Comparison of ENCODE assay signal across 8 cellular contexts in the genomic region with DNA sequence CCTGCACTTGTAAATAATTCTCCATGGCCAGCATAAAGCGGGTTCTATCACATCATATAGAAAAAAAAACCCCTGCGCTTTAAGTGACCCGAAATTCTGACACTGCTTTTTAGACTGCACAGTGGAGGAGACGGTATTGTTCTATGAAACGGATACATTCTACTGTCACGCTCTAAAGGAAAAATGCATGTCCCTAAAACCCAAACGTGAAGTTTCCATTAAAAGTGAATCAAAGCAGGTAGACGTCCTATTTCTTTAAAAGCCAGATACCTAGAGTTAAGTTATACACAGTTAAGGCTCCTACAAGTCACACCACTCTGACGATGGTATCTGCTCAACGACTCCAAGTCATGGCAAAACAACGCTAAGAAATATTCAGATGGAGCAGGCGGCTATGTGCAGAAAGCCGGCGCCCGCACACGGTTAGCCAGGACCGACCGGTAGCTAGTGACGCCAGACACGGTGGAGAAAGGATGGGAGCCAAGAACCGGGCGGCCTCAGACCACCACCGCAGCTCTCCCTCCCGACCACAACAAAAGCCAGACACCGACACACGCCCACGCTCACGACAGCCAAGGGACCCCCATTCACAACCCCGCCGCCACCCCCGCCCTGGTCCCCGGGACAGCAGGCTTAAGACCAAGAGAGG. TPM values are rescaled to one million over a fixed set of nuclear protein-coding genes. Genes with fewer than 3 reads are reported as not detected.
DNase-seq lines count a peak whose midpoint lies in the region; ATAC-seq and TF ChIP-seq lines count a peak whose summit lies in the region.

No MANE protein-coding gene starts in this region.

- peaks cover 22% of the 10 kb centered on the region for H3K36me3 ChIP-seq in NT2/D1 (ENCODE audit: insufficient read depth, insufficient read length, low read length)
- H3K36me3 ChIP-seq in kidney epithelial cell (ENCODE audit: control insufficient read depth, insufficient read depth, low read length) = peaks cover 1% of the 10 kb centered on the region

- H3K9me3 ChIP-seq in NT2/D1 (ENCODE audit: insufficient read depth, low read length) = no peaks in the 10 kb centered on the region

- H3K4me1 Mint-ChIP-seq in MCF 10A (ENCODE audit: insufficient read depth, unreplicated experiment) = peaks cover 34% of the 10 kb centered on the region
- H3K4me1 Mint-ChIP-seq in stimulated activated naive CD8-positive, alpha-beta T cell treated with anti-CD3 and anti-CD28 coated beads, Interleukin-15, amount 100 ng/mL, for 72 hours = peaks cover 46% of the 10 kb centered on the region

- no peaks in the 10 kb centered on the region for H3K9me3 Mint-ChIP-seq in MCF 10A (ENCODE audit: unreplicated experiment)
- no peaks in the 10 kb centered on the region for H3K9me3 Mint-ChIP-seq in stimulated activated naive CD8-positive, alpha-beta T cell treated with anti-CD3 and anti-CD28 coated beads, Interleukin-15, amount 100 ng/mL, for 72 hours

- intact Hi-C loops in MCF 10A (cut with micrococcal nuclease) = loop anchor here (2.0 kb wide), 2 partner anchors 49 to 113 kb away; no protein-coding TSS in a partner anchor

- peaks cover 53% of the 10 kb centered on the region for H3K36me3 Mint-ChIP-seq in MCF 10A (ENCODE audit: insufficient read depth, unreplicated experiment)

- peak overlapping the region; percentile 97 for H3K4me3 Mint-ChIP-seq in MCF 10A (ENCODE audit: unreplicated experiment)
- peak overlapping the region; percentile 96 for H3K4me3 Mint-ChIP-seq in stimulated activated naive CD8-positive, alpha-beta T cell treated with anti-CD3 and anti-CD28 coated beads, Interleukin-15, amount 100 ng/mL, for 72 hours

- POLR2A ChIA-PET in MCF 10A (lab: Yijun Ruan, JAX) = interaction anchor here (0.5 to 8.9 kb wide), 57 partner anchors 8 to 1550 kb away, joined by 3 to 309 read pairs (median 6); partner anchors contain the start of genes CAMLG, HSPA4, JADE2 and PCBD2

- BruUV-seq in MCF 10A (replicated peaks; lab: Mats Ljungman, UMichigan) = TSS peak; percentile 47

- peak overlapping the region; percentile 97 for H3K27ac Mint-ChIP-seq in MCF 10A (ENCODE audit: low read depth, unreplicated experiment)
- peak overlapping the region; percentile 99 to 100 for H3K27ac Mint-ChIP-seq in stimulated activated naive CD8-positive, alpha-beta T cell treated with anti-CD3 and anti-CD28 coated beads, Interleukin-15, amount 100 ng/mL, for 72 hours

- H3K27me3 Mint-ChIP-seq in MCF 10A (ENCODE audit: insufficient read depth, unreplicated experiment) = no peaks in the 10 kb centered on the region
- H3K27me3 Mint-ChIP-seq in stimulated activated naive CD8-positive, alpha-beta T cell treated with anti-CD3 and anti-CD28 coated beads, Interleukin-15, amount 100 ng/mL, for 72 hours = no peaks in the 10 kb centered on the region

- H3K4me3 ChIP-seq in NT2/D1 (ENCODE audit: insufficient read length, low read depth) (peak overlapping the region; percentile 86), kidney epithelial cell (ENCODE audit: low read depth, low read length) (peak overlapping the region; percentile 91)

- DNase-seq in SHP77 (lab: John Stamatoyannopoulos, UW) = peak; percentile 14 to 29
- no peak for DNase-seq in SHP77 treated with DMSO at 0.1 percent for 48 hours (lab: John Stamatoyannopoulos, UW)
- peak; percentile 1 for DNase-seq in NT2/D1 (ENCODE audit: low read depth, low spot score)
- DNase-seq in MCF 10A (ENCODE audit: unreplicated experiment) = peak; percentile 38
- no peak for DNase-seq in kidney epithelial cell (ENCODE audit: low read depth)
- no peak for DNase-seq in stimulated activated naive CD8-positive, alpha-beta T cell treated with anti-CD3 and anti-CD28 coated beads, Interleukin-15, amount 100 ng/mL, for 72 hours
- no peak for DNase-seq in putamen (ENCODE audit: low spot score)

- peak overlapping the region; percentile 90 for H3K9ac ChIP-seq in NT2/D1 (ENCODE audit: insufficient read length, low read depth)

- H3K27me3 ChIP-seq in NT2/D1 (ENCODE audit: insufficient read depth, insufficient read length) (no peaks in the 10 kb centered on the region), kidney epithelial cell (ENCODE audit: control insufficient read depth, insufficient read depth, low read length) (no peaks in the 10 kb centered on the region)

- TF ChIP-seq CTCF in MCF 10A (IDR thresholded peaks at IDR 0.05; ENCODE audit: unreplicated experiment) = no peak
- TF ChIP-seq CTCF in kidney epithelial cell (IDR thresholded peaks at IDR 0.05; ENCODE audit: insufficient read depth, low read length, poor library complexity, severe bottlenecking) = no peak

- CTCF ChIA-PET in MCF 10A (lab: Yijun Ruan, JAX) = interaction anchor here (0.6 to 3.0 kb wide), 6 partner anchors 29 to 305 kb away, joined by 3 to 16 read pairs (median 4); partner anchors contain the start of gene PPP2CA

- ATAC-seq in HG02571 (IDR thresholded peaks at IDR 0.05; ENCODE audit: unreplicated experiment) = peak; percentile 23
- ATAC-seq in stimulated activated naive CD8-positive, alpha-beta T cell treated with anti-CD3 and anti-CD28 coated beads, Interleukin-15, amount 100 ng/mL, for 72 hours = peak; percentile 52

- H3K4me1 ChIP-seq in NT2/D1 (ENCODE audit: insufficient read depth, insufficient read length) = peaks cover 7% of the 10 kb centered on the region

RNA-seq across cellular contexts. Expression of gene SKP1, which starts 0.8 kb away (rescaled TPM):
- total RNA-seq in MCF 10A (2022) (415 and 488 TPM in 2 replicates), kidney epithelial cell (222 and 233 TPM in 2 replicates)

RNA-seq across cellular contexts. Expression of gene PPP2CA, which starts 49.9 kb away (rescaled TPM):
- 317 and 359 TPM in 2 replicates for total RNA-seq in MCF 10A (2022)
- total RNA-seq in kidney epithelial cell = 232 and 249 TPM in 2 replicates

Comparison
In these comparisons a context has a peak if more than half of its experiments do, and no peak if none do; other contexts are left out.
1. DNase-seq: peak in SHP77 (2 of 2), NT2/D1 (single experiment) and MCF 10A (single experiment); none in SHP77 treated with DMSO at 0.1 percent for 48 hours (single experiment), kidney epithelial cell (single experiment), stimulated activated naive CD8-positive, alpha-beta T cell treated with anti-CD3 and anti-CD28 coated beads, Interleukin-15, amount 100 ng/mL, for 72 hours (0 of 2) and putamen (single experiment).